1 cellular context compared by ENCODE assay signal in the genomic region with DNA sequence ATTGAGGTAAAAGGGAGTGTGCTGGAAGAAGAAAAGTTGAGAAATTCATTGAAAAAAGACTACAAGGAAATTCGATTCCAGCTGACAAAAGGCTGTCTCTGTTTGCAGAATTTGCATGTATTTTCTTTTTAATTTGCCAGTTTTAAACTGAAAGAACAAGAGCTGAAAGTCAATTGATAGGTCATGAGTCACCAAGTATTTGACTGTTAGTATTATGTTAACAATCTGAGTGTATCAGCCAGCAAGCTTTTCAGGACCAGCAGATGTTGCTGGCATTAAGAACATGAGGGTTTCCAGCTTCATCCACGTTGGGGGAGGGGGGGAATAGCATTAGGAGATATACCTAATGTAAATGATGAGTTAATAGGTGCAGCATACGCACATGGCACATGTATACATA.
TF ChIP-seq lines count a peak whose summit lies in the region.

No MANE protein-coding gene starts in this region.

TF ChIP-seq in SK-N-SH, 30 proteins besides CTCF, POLR2A, EP300 and RAD21 (continued from another document):
- peak; percentile 72 for TF ChIP-seq PBX3 (IDR thresholded peaks at IDR 0.05)
- no peak for TF ChIP-seq GABPA (IDR thresholded peaks at IDR 0.05; ENCODE audit: low read depth)
- peak; percentile 88 for TF ChIP-seq JUND (IDR thresholded peaks at IDR 0.05)
- no peak for TF ChIP-seq SMC3 (IDR thresholded peaks at IDR 0.05; ENCODE audit: low read depth, low read length)
- TF ChIP-seq RCOR1 (IDR thresholded peaks at IDR 0.05; ENCODE audit: low read length) = no peak
- no peak for TF ChIP-seq NRF1 (IDR thresholded peaks at IDR 0.05; ENCODE audit: low read depth, low read length)
- peak; percentile 76 for TF ChIP-seq TEAD4 (IDR thresholded peaks at IDR 0.05; ENCODE audit: borderline replicate concordance, insufficient read depth)
- TF ChIP-seq ELF1 (IDR thresholded peaks at IDR 0.05) = no peak
- peak; percentile 90 for TF ChIP-seq FOSL2 (IDR thresholded peaks at IDR 0.05; ENCODE audit: borderline replicate concordance, low read depth)
- peak; percentile 78 for TF ChIP-seq NFIC (IDR thresholded peaks at IDR 0.05; ENCODE audit: borderline replicate concordance)
- TF ChIP-seq SIN3A (IDR thresholded peaks at IDR 0.05; ENCODE audit: borderline replicate concordance, low read depth, low read length) = no peak
- 0 out of 2 replicates have a peak, but pooled peaks have one; percentile 64 for TF ChIP-seq FOXM1 (IDR thresholded peaks at IDR 0.05; ENCODE audit: low read depth)
- TF ChIP-seq TCF12 (IDR thresholded peaks at IDR 0.05) = peak; percentile 96
- TF ChIP-seq CHD2 (IDR thresholded peaks at IDR 0.05; ENCODE audit: low read length, partially characterized antibody) = no peak
- TF ChIP-seq POLR2AphosphoS5 (IDR thresholded peaks at IDR 0.05; ENCODE audit: low read depth, low read length) = peak; percentile 57; the same call in 1 of the 2 replicates
- TF ChIP-seq MAX (IDR thresholded peaks at IDR 0.05; ENCODE audit: low read depth) = peak; percentile 41; the same call in 1 of the 2 replicates
- TF ChIP-seq RXRA (IDR thresholded peaks at IDR 0.05; ENCODE audit: borderline replicate concordance, low read depth) = peak; percentile 51; the same call in 1 of the 2 replicates
